ENCODE assay signal across 1 cellular context in the genomic region with DNA sequence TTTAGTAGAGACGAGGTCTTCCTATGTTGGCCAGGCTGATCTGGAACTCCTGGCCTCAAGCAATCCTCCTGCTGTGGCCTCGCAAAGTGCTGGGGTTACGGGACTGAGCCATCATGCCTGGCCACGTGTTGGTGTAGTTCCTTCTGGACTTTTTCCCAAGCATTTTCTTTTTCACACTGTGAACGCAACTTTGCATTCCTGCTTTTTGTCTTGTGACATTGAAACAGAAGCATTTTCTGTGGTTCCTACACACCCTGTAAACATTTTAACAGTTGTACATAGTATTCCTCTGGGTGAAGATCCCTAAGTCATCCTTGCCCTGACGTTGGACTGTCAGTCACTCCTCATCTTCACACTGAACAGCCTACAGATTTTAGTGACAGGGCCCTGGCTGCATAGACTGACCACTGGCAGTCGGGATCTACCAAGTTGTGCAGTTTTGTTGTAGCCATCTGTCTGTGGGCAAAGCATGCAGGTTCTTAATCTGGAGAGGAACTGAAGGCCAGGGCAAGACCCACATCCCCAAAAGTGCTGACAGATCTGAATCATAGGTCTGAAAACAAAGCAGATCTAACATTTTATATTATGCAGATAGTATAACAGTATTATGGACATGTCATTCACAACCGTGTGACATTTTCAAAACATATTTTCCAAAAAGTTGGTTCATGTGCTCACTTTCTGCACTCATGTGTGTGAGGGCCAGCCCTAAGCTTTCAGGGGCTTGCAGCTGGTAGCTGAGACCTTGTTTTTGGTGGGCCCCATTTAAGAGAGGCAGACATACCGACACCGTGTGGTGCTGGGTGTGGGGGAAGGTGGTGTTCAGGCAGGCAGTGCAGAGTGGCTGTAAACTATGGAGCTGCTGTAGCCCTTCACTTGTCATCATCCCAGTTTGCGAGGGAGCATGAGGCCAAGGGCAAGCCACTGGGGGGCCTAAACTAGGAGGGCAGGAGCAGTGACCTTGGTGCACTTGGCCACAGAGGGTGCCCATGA.
TF ChIP-seq lines count a peak whose summit lies in the region.

No MANE protein-coding gene starts in this region.

TF ChIP-seq in HepG2, 621 proteins besides CTCF, POLR2A, EP300 and RAD21:
- TF ChIP-seq MAFK (conservative IDR thresholded peaks at IDR 0.05 in 1 of 2, IDR thresholded peaks at IDR 0.05 in 1 of 2; ENCODE audit: low read length in 2 of 2) (peak in 1 of 2 experiments; percentile 44; a peak in 2 of 4 replicates), GRHL1 (CRISPR knock-in tag; conservative IDR thresholded peaks at IDR 0.05) (no peak), MAFF (IDR thresholded peaks at IDR 0.05; ENCODE audit: low read depth, low read length) (peak; percentile 18; the same call in 1 of the 2 replicates), ARNT2 (CRISPR knock-in tag; IDR thresholded peaks at IDR 0.05; ENCODE audit: low read depth) (no peak)
